8 cellular contexts compared by ENCODE assay signal in the genomic region with DNA sequence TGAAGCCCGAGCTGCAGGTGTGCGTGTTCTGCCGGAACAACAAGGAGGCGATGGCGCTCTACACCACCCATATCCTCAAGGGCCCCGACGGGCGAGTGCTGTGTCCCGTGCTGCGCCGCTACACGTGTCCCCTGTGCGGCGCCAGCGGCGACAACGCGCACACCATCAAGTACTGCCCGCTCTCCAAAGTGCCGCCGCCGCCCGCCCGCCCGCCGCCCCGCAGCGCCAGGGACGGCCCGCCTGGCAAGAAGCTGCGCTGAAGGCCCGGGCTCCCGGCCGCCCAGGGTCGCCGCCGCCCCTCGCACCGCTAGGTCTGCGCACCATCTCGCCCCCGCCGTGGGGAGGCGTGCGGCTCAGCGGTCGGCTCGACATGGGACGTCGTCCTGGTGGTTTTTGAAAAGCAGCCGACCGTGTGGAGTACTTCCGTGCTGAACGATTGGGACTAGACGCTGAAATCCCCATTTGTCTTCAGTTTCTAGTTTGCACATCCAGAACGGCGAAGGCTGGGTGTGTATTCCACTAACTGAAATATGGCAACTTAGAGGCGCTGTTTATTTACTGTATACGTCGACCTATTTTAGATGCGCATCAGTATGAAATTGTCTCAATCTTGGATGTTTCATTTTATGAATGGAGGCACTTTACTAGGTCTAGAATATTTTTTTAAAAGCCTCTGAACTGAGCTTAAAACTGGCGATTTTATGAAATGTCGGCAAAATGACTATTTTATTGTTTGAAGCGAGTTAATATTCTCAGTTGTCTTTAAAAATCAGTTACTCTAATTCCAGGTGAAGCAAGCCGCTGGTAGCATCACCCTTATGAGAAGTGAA. TPM values are rescaled to one million over a fixed set of nuclear protein-coding genes. Genes with fewer than 3 reads are reported as not detected.
DNase-seq lines count a peak whose midpoint lies in the region; ATAC-seq and TF ChIP-seq lines count a peak whose summit lies in the region.

No MANE protein-coding gene starts in this region.

- H3K27me3 ChIP-seq in CD8-positive, alpha-beta memory T cell (ENCODE audit: insufficient read depth, low read length, poor library complexity, severe bottlenecking) = no peaks in the 10 kb centered on the region
- no peaks in the 10 kb centered on the region for H3K27me3 ChIP-seq in OCI-LY3 (ENCODE audit: low read depth, low read length)
- H3K27me3 ChIP-seq in foreskin keratinocyte = no peaks in the 10 kb centered on the region
- H3K27me3 ChIP-seq in trophoblast cell (ENCODE audit: insufficient read depth, low read length) = no peaks in the 10 kb centered on the region

- peaks cover 11% of the 10 kb centered on the region for H3K4me1 ChIP-seq in CD8-positive, alpha-beta memory T cell (ENCODE audit: insufficient read depth, low read length)
- H3K4me1 ChIP-seq in OCI-LY3 (ENCODE audit: low read length) = peaks cover 25% of the 10 kb centered on the region
- peaks cover 9% of the 10 kb centered on the region for H3K4me1 ChIP-seq in foreskin keratinocyte
- H3K4me1 ChIP-seq in trophoblast cell (ENCODE audit: control insufficient read depth in 1 of 2, insufficient read depth in 2 of 2, low read length in 2 of 2) = peaks cover 6 to 7% of the 10 kb centered on the region in 2 experiments

- CTCF ChIA-PET in CD8-positive, alpha-beta memory T cell (lab: Charles Lee) = interaction anchor here (1.3 to 1.5 kb wide), 2 partner anchors 45 to 462 kb away, joined by 3 read pairs; no protein-coding TSS in a partner anchor

- peaks cover 9% of the 10 kb centered on the region for H3K36me3 ChIP-seq in CD8-positive, alpha-beta memory T cell (ENCODE audit: insufficient read depth, low read length)
- H3K36me3 ChIP-seq in OCI-LY3 (replicated peaks; ENCODE audit: low read depth, low read length) (peaks cover 25% of the 10 kb centered on the region), trophoblast cell (ENCODE audit: control insufficient read depth in 1 of 2, insufficient read depth in 2 of 2, low read length in 2 of 2) (peaks cover 6 to 11% of the 10 kb centered on the region in 2 experiments)

- no peaks in the 10 kb centered on the region for H3K79me2 ChIP-seq in OCI-LY3 (ENCODE audit: low read length)
- H3K79me2 ChIP-seq in trophoblast cell (ENCODE audit: control insufficient read depth, insufficient read depth, low read length, poor library complexity) = no peaks in the 10 kb centered on the region

- H3K4ac ChIP-seq in trophoblast cell (ENCODE audit: low read depth, low read length) = no peak overlapping the region

- H2BK12ac ChIP-seq in trophoblast cell (ENCODE audit: low read length) = no peak overlapping the region

- H2BK5ac ChIP-seq in trophoblast cell (ENCODE audit: low read depth, low read length, poor library complexity) = no peak overlapping the region

- no peaks in the 10 kb centered on the region for H3K27me3 Mint-ChIP-seq in CD8-positive, alpha-beta memory T cell

- no peak overlapping the region for H4K8ac ChIP-seq in trophoblast cell (ENCODE audit: low read depth, low read length)

- peaks cover 0 to 22% (median 8%) of the 10 kb centered on the region in 3 donors for H3K36me3 Mint-ChIP-seq in CD8-positive, alpha-beta memory T cell

- H4K20me1 ChIP-seq in OCI-LY3 (ENCODE audit: insufficient read depth, low read length) = peaks cover 38% of the 10 kb centered on the region

- H2AFZ ChIP-seq in OCI-LY3 (ENCODE audit: low read depth, low read length) = no peak overlapping the region
- H2AFZ ChIP-seq in trophoblast cell (ENCODE audit: insufficient read depth, low read length, poor library complexity) = no peak overlapping the region

- no peak overlapping the region for H3K18ac ChIP-seq in trophoblast cell (ENCODE audit: low read length)

- no peaks in the 10 kb centered on the region for H3K79me1 ChIP-seq in trophoblast cell (ENCODE audit: low read length)

- H3K4me3 ChIP-seq in CD8-positive, alpha-beta memory T cell (ENCODE audit: low read length) = no peak overlapping the region
- peak overlapping the region; percentile 66 for H3K4me3 ChIP-seq in OCI-LY3 (ENCODE audit: low read length)
- H3K4me3 ChIP-seq in trophoblast cell (ENCODE audit: low read depth, low read length) = peak overlapping the region; percentile 68

- H3K9me3 Mint-ChIP-seq in CD8-positive, alpha-beta memory T cell = no peaks in the 10 kb centered on the region

- peaks cover 8 to 18% (median 10%) of the 10 kb centered on the region in 3 donors for H3K4me1 Mint-ChIP-seq in CD8-positive, alpha-beta memory T cell

- no peak overlapping the region for H2AK5ac ChIP-seq in trophoblast cell (ENCODE audit: low read length)

- H3K14ac ChIP-seq in trophoblast cell (ENCODE audit: low read length) = peak overlapping the region; percentile 20

- H3K4me2 ChIP-seq in OCI-LY3 (ENCODE audit: low read length) = peak overlapping the region; percentile 80
- H3K4me2 ChIP-seq in trophoblast cell (ENCODE audit: low read length) = peak overlapping the region; percentile 99

- ATAC-seq in HG03175 (IDR thresholded peaks at IDR 0.05; ENCODE audit: unreplicated experiment) = peak; percentile 38
- peak; percentile 19 for ATAC-seq in foreskin keratinocyte

- POLR2A ChIA-PET in CD8-positive, alpha-beta memory T cell (lab: Charles Lee) = interaction anchor here (0.6 to 1.6 kb wide), 3 partner anchors 49 to 276 kb away, joined by 3 to 5 read pairs (median 4); partner anchors contain the start of genes CACUL1 and EIF3A

- no peak overlapping the region for H3K27ac ChIP-seq in CD8-positive, alpha-beta memory T cell (ENCODE audit: low read depth, low read length)
- H3K27ac ChIP-seq in OCI-LY3 (ENCODE audit: low read length) (peak overlapping the region; percentile 57), foreskin keratinocyte (no peak overlapping the region), trophoblast cell (ENCODE audit: low read depth, low read length) (no peak overlapping the region)

- WGBS in trophoblast cell (ENCODE audit: extremely low coverage, insufficient coverage, insufficient read length) = no CpG with 5 or more reads among the region's 65 CpGs

- no peaks in the 10 kb centered on the region for H3K9me3 ChIP-seq in CD8-positive, alpha-beta memory T cell (ENCODE audit: low read length)
- H3K9me3 ChIP-seq in OCI-LY3 (ENCODE audit: insufficient read depth, low read length) (no peaks in the 10 kb centered on the region), trophoblast cell (ENCODE audit: insufficient read depth, low read depth, low read length) (no peaks in the 10 kb centered on the region)

- no peak overlapping the region for H3K23ac ChIP-seq in trophoblast cell (ENCODE audit: low read length)

- TF ChIP-seq CTCF in OCI-LY3 (IDR thresholded peaks at IDR 0.05; ENCODE audit: low read depth, low read length) (0 out of 2 replicates have a peak, but pooled peaks have one; percentile 4), foreskin keratinocyte (conservative IDR thresholded peaks at IDR 0.05) (no peak)

- H4K12ac ChIP-seq in trophoblast cell (ENCODE audit: low read depth, low read length) = peak overlapping the region; percentile 2

- peak; percentile 46 for TF ChIP-seq POLR2A in GM19193 (IDR thresholded peaks at IDR 0.05; ENCODE audit: extremely low read depth, insufficient read depth, insufficient read length)

- DNase-seq in CD8-positive, alpha-beta memory T cell = peak; percentile 12 to 69 (median 32)
- DNase-seq in activated T-cell treated with anti-CD3 and anti-CD28 coated beads, Interleukin-2, amount 50 U/mL, for 48 hours = peak; percentile 65 to 73
- DNase-seq in foreskin keratinocyte (peak in 1 of 2 donors; percentile 52), trophoblast cell (peak; percentile 38 to 70), occipital lobe (lab: John Stamatoyannopoulos, UW) (no peak)

- H4K91ac ChIP-seq in trophoblast cell (ENCODE audit: low read depth, low read length) = no peak overlapping the region

- no peak overlapping the region for H2BK120ac ChIP-seq in trophoblast cell (ENCODE audit: insufficient read depth, low read length, poor library complexity)

- peak overlapping the region; percentile 75 to 87 (median 80) for H3K4me3 Mint-ChIP-seq in CD8-positive, alpha-beta memory T cell

- H3K27ac Mint-ChIP-seq in CD8-positive, alpha-beta memory T cell = peak overlapping the region in 2 of 8 donors; percentile 11 to 53

- no peak overlapping the region for H3K9ac ChIP-seq in OCI-LY3 (ENCODE audit: low read length)
- no peak overlapping the region for H3K9ac ChIP-seq in trophoblast cell (ENCODE audit: low read length)

RNA-seq across cellular contexts. Expression of gene NANOS1, which starts 1.1 kb away (rescaled TPM):
- total RNA-seq in CD8-positive, alpha-beta memory T cell = under 1 TPM; 0.22 to 0.61 TPM
- 0.07 TPM for polyA plus RNA-seq in CD8-positive, alpha-beta memory T cell
- total RNA-seq in foreskin keratinocyte (0.67 and 0.78 TPM in 2 replicates), occipital lobe (4.8 TPM)
- 0.99 and 1.1 TPM in 2 replicates for polyA plus RNA-seq in foreskin keratinocyte
- polyA plus RNA-seq in trophoblast cell (2013) = 2.4 and 3.3 TPM in 2 replicates

RNA-seq across cellular contexts. Expression of gene EIF3A, which starts 50.0 kb away (rescaled TPM):
- 100 to 1,000 TPM; 181 to 195 TPM for total RNA-seq in CD8-positive, alpha-beta memory T cell
- polyA plus RNA-seq in CD8-positive, alpha-beta memory T cell = 75.3 TPM
- total RNA-seq in foreskin keratinocyte (152 and 172 TPM in 2 replicates), occipital lobe (81.6 TPM)
- polyA plus RNA-seq in foreskin keratinocyte = 33.0 and 41.1 TPM in 2 replicates
- polyA plus RNA-seq in trophoblast cell (2013) = 155 and 157 TPM in 2 replicates
